Comparison of ENCODE assay signal across 1 cellular context in the genomic region with DNA sequence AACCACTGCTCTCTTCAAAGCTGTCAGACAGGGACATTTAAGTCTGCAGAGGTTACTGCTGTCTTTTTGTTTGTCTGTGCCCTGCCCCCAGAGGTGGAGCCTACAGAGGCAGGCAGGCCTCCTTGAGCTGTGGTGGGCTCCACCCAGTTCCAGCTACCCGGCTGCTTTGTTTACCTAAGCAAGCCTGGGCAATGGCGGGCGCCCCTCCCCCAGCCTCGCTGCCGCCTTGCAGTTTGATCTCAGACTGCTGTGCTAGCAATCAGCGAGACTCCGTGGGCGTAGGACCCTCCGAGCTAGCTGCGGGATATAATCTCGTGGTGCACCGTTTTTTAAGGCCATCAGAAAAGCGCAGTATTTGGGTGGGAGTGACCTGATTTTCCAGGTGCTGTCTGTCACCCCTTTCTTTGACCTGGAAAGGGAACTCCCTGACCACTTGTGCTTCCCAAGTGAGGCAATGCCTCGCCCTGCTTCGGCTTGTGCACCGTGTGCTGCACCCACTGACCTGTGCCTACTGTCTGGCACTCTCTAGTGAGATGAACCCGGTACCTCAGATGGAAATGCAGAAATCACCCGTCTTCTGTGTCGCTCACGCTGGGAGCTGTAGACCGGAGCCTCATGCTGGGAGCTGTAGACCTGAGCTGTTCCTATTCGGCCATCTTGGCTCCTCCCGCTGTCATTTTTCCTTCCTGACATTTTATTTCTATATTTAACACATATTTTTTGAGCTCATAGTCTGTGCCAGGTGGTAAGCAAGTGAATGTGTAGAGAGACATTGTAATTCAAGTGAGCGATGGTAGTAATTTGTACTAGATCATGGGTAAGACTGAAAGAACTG.
TF ChIP-seq lines count a peak whose summit lies in the region.

No MANE protein-coding gene starts in this region.

TF ChIP-seq in HEK293, 187 proteins besides CTCF, POLR2A, EP300 and RAD21:
- TF ChIP-seq, protein P1, sequence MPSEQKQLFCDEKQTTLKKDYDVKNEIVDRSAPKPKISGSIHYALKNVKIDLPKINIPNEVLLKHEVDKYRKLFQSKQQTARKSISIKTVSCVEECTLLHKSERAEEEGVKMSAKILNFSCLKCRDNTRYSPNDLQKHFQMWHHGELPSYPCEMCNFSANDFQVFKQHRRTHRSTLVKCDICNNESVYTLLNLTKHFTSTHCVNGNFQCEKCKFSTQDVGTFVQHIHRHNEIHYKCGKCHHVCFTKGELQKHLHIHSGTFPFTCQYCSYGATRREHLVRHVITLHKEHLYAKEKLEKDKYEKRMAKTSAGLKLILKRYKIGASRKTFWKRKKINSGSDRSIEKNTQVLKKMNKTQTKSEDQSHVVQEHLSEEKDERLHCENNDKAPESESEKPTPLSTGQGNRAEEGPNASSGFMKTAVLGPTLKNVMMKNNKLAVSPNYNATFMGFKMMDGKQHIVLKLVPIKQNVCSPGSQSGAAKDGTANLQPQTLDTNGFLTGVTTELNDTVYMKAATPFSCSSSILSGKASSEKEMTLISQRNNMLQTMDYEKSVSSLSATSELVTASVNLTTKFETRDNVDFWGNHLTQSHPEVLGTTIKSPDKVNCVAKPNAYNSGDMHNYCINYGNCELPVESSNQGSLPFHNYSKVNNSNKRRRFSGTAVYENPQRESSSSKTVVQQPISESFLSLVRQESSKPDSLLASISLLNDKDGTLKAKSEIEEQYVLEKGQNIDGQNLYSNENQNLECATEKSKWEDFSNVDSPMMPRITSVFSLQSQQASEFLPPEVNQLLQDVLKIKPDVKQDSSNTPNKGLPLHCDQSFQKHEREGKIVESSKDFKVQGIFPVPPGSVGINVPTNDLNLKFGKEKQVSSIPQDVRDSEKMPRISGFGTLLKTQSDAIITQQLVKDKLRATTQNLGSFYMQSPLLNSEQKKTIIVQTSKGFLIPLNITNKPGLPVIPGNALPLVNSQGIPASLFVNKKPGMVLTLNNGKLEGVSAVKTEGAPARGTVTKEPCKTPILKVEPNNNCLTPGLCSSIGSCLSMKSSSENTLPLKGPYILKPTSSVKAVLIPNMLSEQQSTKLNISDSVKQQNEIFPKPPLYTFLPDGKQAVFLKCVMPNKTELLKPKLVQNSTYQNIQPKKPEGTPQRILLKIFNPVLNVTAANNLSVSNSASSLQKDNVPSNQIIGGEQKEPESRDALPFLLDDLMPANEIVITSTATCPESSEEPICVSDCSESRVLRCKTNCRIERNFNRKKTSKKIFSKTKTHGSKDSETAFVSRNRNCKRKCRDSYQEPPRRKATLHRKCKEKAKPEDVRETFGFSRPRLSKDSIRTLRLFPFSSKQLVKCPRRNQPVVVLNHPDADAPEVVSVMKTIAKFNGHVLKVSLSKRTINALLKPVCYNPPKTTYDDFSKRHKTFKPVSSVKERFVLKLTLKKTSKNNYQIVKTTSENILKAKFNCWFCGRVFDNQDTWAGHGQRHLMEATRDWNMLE (tag by site-specific recombination; conservative IDR thresholded peaks at IDR 0.05; ENCODE audit: low read depth): peak; percentile 36; the same call in 1 of the 2 replicates
- TF ChIP-seq ZNF341 (tag by site-specific recombination; IDR thresholded peaks at IDR 0.05; ENCODE audit: low read depth): peak; percentile 56
